ENCODE assay signal across 1 cellular context in genomic region chr17:1648582-1649115, GRCh38.
A peak's percentile ranks its signal among the peaks of the same experiment; 100 is the strongest.
TF ChIP-seq lines count a peak whose summit lies in the region.

No MANE protein-coding gene starts in this region.

TF ChIP-seq in HepG2, 621 proteins besides CTCF, POLR2A, EP300 and RAD21 (continued from another document and continues in another):
- TF ChIP-seq MAF1 (CRISPR knock-in tag; IDR thresholded peaks at IDR 0.05; ENCODE audit: borderline replicate concordance), result no peak
- no peak for TF ChIP-seq ATF2 (CRISPR knock-in tag; IDR thresholded peaks at IDR 0.05)
- no peak for TF ChIP-seq HMGXB3 (CRISPR knock-in tag; IDR thresholded peaks at IDR 0.05; ENCODE audit: borderline replicate concordance)
- TF ChIP-seq IRX3 (CRISPR knock-in tag; IDR thresholded peaks at IDR 0.05; ENCODE audit: borderline replicate concordance, low read depth), result no peak
- no peak for TF ChIP-seq GPBP1L1 (CRISPR knock-in tag; IDR thresholded peaks at IDR 0.05)
- TF ChIP-seq NFIB (CRISPR knock-in tag; IDR thresholded peaks at IDR 0.05; ENCODE audit: borderline replicate concordance), result no peak
- no peak for TF ChIP-seq ZBTB10 (CRISPR knock-in tag; IDR thresholded peaks at IDR 0.05; ENCODE audit: borderline replicate concordance)
- TF ChIP-seq ERF (CRISPR knock-in tag; IDR thresholded peaks at IDR 0.05), result no peak
- TF ChIP-seq GABPB1 (CRISPR knock-in tag; IDR thresholded peaks at IDR 0.05), result peak; percentile 56; the same call in 1 of the 2 replicates
- TF ChIP-seq THAP7 (CRISPR knock-in tag; IDR thresholded peaks at IDR 0.05), result no peak
- no peak for TF ChIP-seq ZNF468 (CRISPR knock-in tag; IDR thresholded peaks at IDR 0.05)
- TF ChIP-seq POLR2AphosphoS2 (IDR thresholded peaks at IDR 0.05; ENCODE audit: low read depth, low read length), result no peak
- TF ChIP-seq ZFP36 (IDR thresholded peaks at IDR 0.05; ENCODE audit: borderline replicate concordance, low read depth, low read length, partially characterized antibody), result no peak
- TF ChIP-seq ZKSCAN1 (IDR thresholded peaks at IDR 0.05; ENCODE audit: low read length), result no peak
- no peak for TF ChIP-seq ZNF569 (CRISPR knock-in tag; IDR thresholded peaks at IDR 0.05; ENCODE audit: borderline replicate concordance)
- TF ChIP-seq RNF219 (CRISPR knock-in tag; IDR thresholded peaks at IDR 0.05), result no peak
- TF ChIP-seq ZNF816 (CRISPR knock-in tag; IDR thresholded peaks at IDR 0.05; ENCODE audit: borderline replicate concordance), result no peak
- no peak for TF ChIP-seq ZSCAN20 (CRISPR knock-in tag; IDR thresholded peaks at IDR 0.05; ENCODE audit: borderline replicate concordance)
- TF ChIP-seq ZNF549 (CRISPR knock-in tag; IDR thresholded peaks at IDR 0.05), result no peak
- TF ChIP-seq BRCA1 (CRISPR knock-in tag; IDR thresholded peaks at IDR 0.05), result no peak
- TF ChIP-seq NR2F2 (IDR thresholded peaks at IDR 0.05; ENCODE audit: borderline replicate concordance, low read depth), result no peak; the same call in 1 of the 2 replicates
- no peak for TF ChIP-seq HOXA5 (CRISPR knock-in tag; IDR thresholded peaks at IDR 0.05)
- TF ChIP-seq AFF4 (CRISPR knock-in tag; IDR thresholded peaks at IDR 0.05), result no peak
- TF ChIP-seq KLF13 (CRISPR knock-in tag; IDR thresholded peaks at IDR 0.05), result no peak
- TF ChIP-seq ZBTB37 (CRISPR knock-in tag; IDR thresholded peaks at IDR 0.05), result no peak
- TF ChIP-seq ZNF564 (CRISPR knock-in tag; IDR thresholded peaks at IDR 0.05), result no peak; the same call in 1 of the 2 replicates
- no peak for TF ChIP-seq ZNF652 (CRISPR knock-in tag; IDR thresholded peaks at IDR 0.05; ENCODE audit: borderline replicate concordance, low read depth)
- TF ChIP-seq ZNF556 (CRISPR knock-in tag; IDR thresholded peaks at IDR 0.05; ENCODE audit: borderline replicate concordance), result 0 out of 2 replicates have a peak, but pooled peaks have one; percentile 15
- no peak for TF ChIP-seq ZNF230 (CRISPR knock-in tag; IDR thresholded peaks at IDR 0.05)
- no peak for TF ChIP-seq PRDM4 (CRISPR knock-in tag; IDR thresholded peaks at IDR 0.05; ENCODE audit: borderline replicate concordance)
- TF ChIP-seq U2AF1 (optimal IDR thresholded peaks at IDR 0.05; ENCODE audit: low read depth, low read length), result no peak
- no peak for TF ChIP-seq ZBTB2 (CRISPR knock-in tag; IDR thresholded peaks at IDR 0.05; ENCODE audit: low read depth)
- no peak for TF ChIP-seq ZBTB21 (CRISPR knock-in tag; IDR thresholded peaks at IDR 0.05)
- peak; percentile 3 for TF ChIP-seq IKZF4 (CRISPR knock-in tag; IDR thresholded peaks at IDR 0.05; ENCODE audit: borderline replicate concordance, low read depth, not compliant biosample characterization)
- TF ChIP-seq SNRNP70 (IDR thresholded peaks at IDR 0.05; ENCODE audit: low read depth, low read length), result no peak
- TF ChIP-seq ZBTB42 (CRISPR knock-in tag; IDR thresholded peaks at IDR 0.05), result no peak
